In the genomic region with DNA sequence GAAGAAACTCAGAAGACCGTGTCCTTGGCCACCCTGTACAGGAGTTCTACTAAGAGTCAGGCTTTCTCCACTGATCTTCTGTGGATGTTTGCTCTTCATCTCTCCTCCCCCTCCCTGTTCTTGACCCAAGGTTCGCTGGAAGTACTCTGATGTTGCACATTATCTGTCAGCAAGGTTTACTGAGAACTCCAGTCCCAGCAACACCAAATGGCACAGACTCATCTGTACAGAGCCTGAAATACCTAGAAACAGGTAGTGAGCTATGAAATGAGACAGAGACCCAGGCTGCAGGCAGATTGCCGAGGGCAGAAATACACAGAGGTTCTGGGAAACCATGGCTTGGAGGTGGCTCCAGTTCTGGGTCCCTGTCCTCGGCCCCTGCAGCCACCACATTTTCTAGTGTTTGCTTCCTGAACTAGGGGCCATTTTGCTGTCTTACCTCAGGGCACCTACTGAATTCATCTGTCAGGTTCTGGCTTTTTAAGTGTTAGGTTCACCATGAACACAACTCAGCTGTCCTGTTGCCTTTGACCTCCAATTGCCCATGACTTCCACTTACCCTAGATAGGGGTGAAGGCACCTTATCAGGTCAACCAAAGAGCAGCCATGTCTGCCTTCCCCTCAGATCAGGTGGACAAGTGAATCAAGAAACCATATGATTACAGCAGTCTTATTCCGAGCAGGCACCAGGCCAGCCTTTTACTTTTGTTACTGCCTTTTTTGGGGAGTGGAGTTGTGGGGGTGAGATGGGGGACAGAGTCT, we compare ENCODE assay signal across 18 cellular contexts.
A peak's percentile ranks its signal among the peaks of the same experiment; 100 is the strongest.
DNase-seq lines count a peak whose midpoint lies in the region; ATAC-seq and TF ChIP-seq lines count a peak whose summit lies in the region.
"Had no signal": no experiment of that assay in that cellular context is flagged by ENCODE, and none has a peak within 500 bp of the region (broad histone marks: within the 10 kb centered on the region; RNA-seq: fewer than 3 reads in every experiment).

No MANE protein-coding gene starts in this region.

- no peaks in the 10 kb centered on the region for H3K9me3 ChIP-seq in adrenal gland (replicated peaks in 1 of 3)
- H3K9me3 ChIP-seq: A549 had no signal

- TF ChIP-seq POLR2A in adrenal gland (IDR thresholded peaks at IDR 0.05) = no peak

- no peaks in the 10 kb centered on the region for H3K36me3 Mint-ChIP-seq in activated T-cell treated with anti-CD3 and anti-CD28 coated beads, Interleukin-2, amount 50 U/mL, for 72 hours (ENCODE audit: insufficient read depth in 2 of 2)
- H3K36me3 Mint-ChIP-seq in T-helper 2 cell treated with Interferon-gamma antibody and Interleukin-4, amounts not matched to agents 5 μg/mL and 100 μg/mL, for 36 hours (ENCODE audit: low read depth) = no peaks in the 10 kb centered on the region
- no peaks in the 10 kb centered on the region for H3K36me3 Mint-ChIP-seq in stimulated activated effector memory CD8-positive, alpha-beta T cell treated with anti-CD3 and anti-CD28 coated beads, Interleukin-12 subunit alpha, Interleukin-12 subunit beta, amount 100 ng/mL, for 72 hours

- in situ Hi-C loops in KBM-7 (cut with MboI; ENCODE audit: low pct_unique_long_range_greater_than_20kb, low sequenced_read_pairs) = no loop called here

- no peak overlapping the region for H3K4me3 ChIP-seq in adrenal gland
- H3K4me3 ChIP-seq in foreskin fibroblast (ENCODE audit: low read depth in 1 of 2, low read length in 2 of 2) = no peak overlapping the region
- H3K4me3 ChIP-seq: A549 had no signal

- no peaks in the 10 kb centered on the region for H3K9me3 Mint-ChIP-seq in activated T-cell treated with anti-CD3 and anti-CD28 coated beads, Interleukin-2, amount 50 U/mL, for 72 hours
- no peaks in the 10 kb centered on the region for H3K9me3 Mint-ChIP-seq in T-helper 2 cell treated with Interferon-gamma antibody and Interleukin-4, amounts not matched to agents 5 μg/mL and 100 μg/mL, for 36 hours
- no peaks in the 10 kb centered on the region for H3K9me3 Mint-ChIP-seq in stimulated activated effector memory CD8-positive, alpha-beta T cell treated with anti-CD3 and anti-CD28 coated beads, Interleukin-12 subunit alpha, Interleukin-12 subunit beta, amount 100 ng/mL, for 72 hours
- H3K9me3 Mint-ChIP-seq: HFFc6 had no signal

- peak overlapping the region; percentile 59 to 96 (median 87) for H3K27ac ChIP-seq in adrenal gland
- H3K27ac ChIP-seq: A549, RWPE1 had no signal

- TF ChIP-seq CTCF in adrenal gland (IDR thresholded peaks at IDR 0.05) (no peak), foreskin fibroblast (IDR thresholded peaks at IDR 0.05; ENCODE audit: low read depth, low read length) (no peak)

- H3K27me3 Mint-ChIP-seq in activated T-cell treated with anti-CD3 and anti-CD28 coated beads, Interleukin-2, amount 50 U/mL, for 72 hours (ENCODE audit: low read depth) = no peaks in the 10 kb centered on the region
- H3K27me3 Mint-ChIP-seq in T-helper 2 cell treated with Interferon-gamma antibody and Interleukin-4, amounts not matched to agents 5 μg/mL and 100 μg/mL, for 36 hours (ENCODE audit: low read depth) = no peaks in the 10 kb centered on the region

- H3K27me3 ChIP-seq in adrenal gland = no peaks in the 10 kb centered on the region

- H3K4me3 Mint-ChIP-seq in activated T-cell treated with anti-CD3 and anti-CD28 coated beads, Interleukin-2, amount 50 U/mL, for 72 hours = peak overlapping the region; percentile 68 to 88
- H3K4me3 Mint-ChIP-seq in T-helper 2 cell treated with Interferon-gamma antibody and Interleukin-4, amounts not matched to agents 5 μg/mL and 100 μg/mL, for 36 hours = peak overlapping the region; percentile 77
- peak overlapping the region; percentile 36 for H3K4me3 Mint-ChIP-seq in stimulated activated effector memory CD8-positive, alpha-beta T cell treated with anti-CD3 and anti-CD28 coated beads, Interleukin-12 subunit alpha, Interleukin-12 subunit beta, amount 100 ng/mL, for 72 hours
- H3K4me3 Mint-ChIP-seq: HFFc6 had no signal

- peaks cover 16 to 21% of the 10 kb centered on the region in 2 donors for H3K4me1 ChIP-seq in adrenal gland (replicated peaks in 1 of 2)

- intact Hi-C loops in adrenal gland (cut with DNase I) = no loop called here

- H3K4me1 Mint-ChIP-seq in activated T-cell treated with anti-CD3 and anti-CD28 coated beads, Interleukin-2, amount 50 U/mL, for 72 hours (ENCODE audit: low read depth) = peaks cover 38% of the 10 kb centered on the region
- H3K4me1 Mint-ChIP-seq in T-helper 2 cell treated with Interferon-gamma antibody and Interleukin-4, amounts not matched to agents 5 μg/mL and 100 μg/mL, for 36 hours (ENCODE audit: low read depth) = peaks cover 49% of the 10 kb centered on the region
- H3K4me1 Mint-ChIP-seq in stimulated activated effector memory CD8-positive, alpha-beta T cell treated with anti-CD3 and anti-CD28 coated beads, Interleukin-12 subunit alpha, Interleukin-12 subunit beta, amount 100 ng/mL, for 72 hours = peaks cover 25% of the 10 kb centered on the region

- H3K27ac Mint-ChIP-seq in activated T-cell treated with anti-CD3 and anti-CD28 coated beads, Interleukin-2, amount 50 U/mL, for 72 hours = peak overlapping the region; percentile 79
- H3K27ac Mint-ChIP-seq in T-helper 2 cell treated with Interferon-gamma antibody and Interleukin-4, amounts not matched to agents 5 μg/mL and 100 μg/mL, for 36 hours = peak overlapping the region; percentile 82
- no peak overlapping the region for H3K27ac Mint-ChIP-seq in stimulated activated effector memory CD8-positive, alpha-beta T cell treated with anti-CD3 and anti-CD28 coated beads, Interleukin-12 subunit alpha, Interleukin-12 subunit beta, amount 100 ng/mL, for 72 hours
- H3K27ac Mint-ChIP-seq: HFFc6 had no signal

- ATAC-seq in activated T-cell treated with anti-CD3 and anti-CD28 coated beads, Interleukin-2, amount 50 U/mL, for 72 hours (replicated peaks in 1 of 2) = peak; percentile 66 to 80
- ATAC-seq in stimulated activated effector memory CD8-positive, alpha-beta T cell treated with anti-CD3 and anti-CD28 coated beads, Interleukin-12 subunit alpha, Interleukin-12 subunit beta, amount 100 ng/mL, for 72 hours = no peak
- ATAC-seq in HG02852 (IDR thresholded peaks at IDR 0.05; ENCODE audit: unreplicated experiment) = no peak
- ATAC-seq: A549, PC-3 had no signal

- DNase-seq in activated T-cell treated with anti-CD3 and anti-CD28 coated beads, Interleukin-2, amount 50 U/mL, for 72 hours = no peak
- no peak for DNase-seq in activated T-cell treated with anti-CD3 and anti-CD28 coated beads, Interleukin-2, amount 50 U/mL, for 48 hours
- no peak for DNase-seq in T-helper 2 cell treated with Interferon-gamma antibody and Interleukin-4, amounts not matched to agents 5 μg/mL and 100 μg/mL, for 36 hours (ENCODE audit: low spot score)
- peak in 1 of 7 donors; percentile 58 for DNase-seq in adrenal gland
- no peak for DNase-seq in stimulated activated effector memory CD8-positive, alpha-beta T cell treated with anti-CD3 and anti-CD28 coated beads, Interleukin-12 subunit alpha, Interleukin-12 subunit beta, amount 100 ng/mL, for 72 hours (ENCODE audit: low spot score in 2 of 2)
- no peak for DNase-seq in KBM-7
- no peak for DNase-seq in foreskin fibroblast
- DNase-seq: C1 segment of cervical spinal cord, GF-D8, HFFc6, KG1, NCI-H1436, NCI-H2081, NCI-H774, PC-3 had no signal

- no peaks in the 10 kb centered on the region for H3K36me3 ChIP-seq in adrenal gland (replicated peaks in 1 of 2)

- WGBS in adrenal gland, 4 donors = 46 to 67% (median 53%) methylated on average over 3 to 5 of the region's 5 CpGs

Comparison
In these comparisons a context has a peak if more than half of its experiments do, and no peak if none do; other contexts are left out.
1. ATAC-seq: peak in activated T-cell treated with anti-CD3 and anti-CD28 coated beads, Interleukin-2, amount 50 U/mL, for 72 hours (2 of 2); none in stimulated activated effector memory CD8-positive, alpha-beta T cell treated with anti-CD3 and anti-CD28 coated beads, Interleukin-12 subunit alpha, Interleukin-12 subunit beta, amount 100 ng/mL, for 72 hours (single experiment) and HG02852 (single experiment).
2. Peak in every context shown above with its lines, with median percentiles within 50 percentile points of each other: H3K4me3 Mint-ChIP-seq.